8 cellular contexts compared by ENCODE assay signal in the genomic region with DNA sequence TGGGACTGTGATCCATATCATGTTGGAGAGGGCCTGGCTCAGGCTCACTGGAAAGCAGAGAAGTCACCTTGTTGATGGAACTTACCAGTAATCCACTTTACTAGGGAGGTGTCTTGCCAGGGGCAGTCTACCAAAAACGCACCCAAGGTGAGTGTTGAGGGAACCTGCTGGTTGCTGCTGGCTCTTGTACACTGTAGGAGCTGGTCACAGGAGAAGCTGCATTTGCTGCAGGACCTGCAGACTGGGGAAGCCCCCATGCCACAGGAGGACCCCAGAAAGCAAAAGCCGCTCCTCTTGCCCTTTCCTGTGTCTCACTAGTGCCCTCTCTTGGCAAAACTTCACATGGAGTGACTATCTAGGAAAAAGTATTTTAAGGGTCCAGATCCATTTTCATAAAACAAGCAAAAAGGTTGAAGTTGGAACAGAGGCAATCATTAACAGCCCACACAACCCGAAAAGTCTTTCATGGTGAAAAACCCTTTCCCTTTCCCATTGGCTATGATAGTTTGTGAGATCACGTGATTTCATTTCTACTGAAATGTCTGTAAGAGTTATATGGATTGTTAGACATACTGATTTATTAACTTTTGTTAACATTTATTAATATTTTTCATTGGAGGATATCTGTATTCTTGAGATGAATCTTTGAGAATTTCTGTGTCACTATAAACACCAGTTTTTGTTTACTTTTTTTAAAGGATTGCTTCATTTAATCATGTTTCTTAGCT. TPM values are rescaled to one million over a fixed set of nuclear protein-coding genes. Genes with fewer than 3 reads are reported as not detected.
DNase-seq lines count a peak whose midpoint lies in the region; ATAC-seq, FAIRE-seq and TF ChIP-seq lines count a peak whose summit lies in the region.

No MANE protein-coding gene starts in this region.

- intact Hi-C loops in sciatic nerve (cut with DNase I): no loop called here

- no peaks in the 10 kb centered on the region for H3K4me1 Mint-ChIP-seq in stimulated activated effector memory CD8-positive, alpha-beta T cell treated with anti-CD3 and anti-CD28 coated beads, Interleukin-12 subunit alpha, Interleukin-12 subunit beta, amount 100 ng/mL, for 72 hours

- no peak overlapping the region for H3K4me3 ChIP-seq in AG09309 (ENCODE audit: control insufficient read depth, low read depth, low read length)
- H3K4me3 ChIP-seq in fibroblast of villous mesenchyme (ENCODE audit: low read depth, low read length): no peak overlapping the region

- FAIRE-seq in GM12892 (lab: Jason Lieb, UNC): peak; percentile 38

- TF ChIP-seq CTCF in AG09309 (IDR thresholded peaks at IDR 0.05; ENCODE audit: control insufficient read depth, insufficient read depth, low read depth, low read length, missing control alignments) (peak; percentile 57), fibroblast of villous mesenchyme (IDR thresholded peaks at IDR 0.05; ENCODE audit: insufficient read depth, low read depth, low read length) (peak; percentile 77)

- ATAC-seq in sciatic nerve: peak; percentile 25
- ATAC-seq in stimulated activated effector memory CD8-positive, alpha-beta T cell treated with anti-CD3 and anti-CD28 coated beads, Interleukin-12 subunit alpha, Interleukin-12 subunit beta, amount 100 ng/mL, for 72 hours: no peak
- no peak for ATAC-seq in HG03442 (IDR thresholded peaks at IDR 0.05; ENCODE audit: unreplicated experiment)

- no peaks in the 10 kb centered on the region for H3K36me3 Mint-ChIP-seq in stimulated activated effector memory CD8-positive, alpha-beta T cell treated with anti-CD3 and anti-CD28 coated beads, Interleukin-12 subunit alpha, Interleukin-12 subunit beta, amount 100 ng/mL, for 72 hours

- no peaks in the 10 kb centered on the region for H3K9me3 Mint-ChIP-seq in stimulated activated effector memory CD8-positive, alpha-beta T cell treated with anti-CD3 and anti-CD28 coated beads, Interleukin-12 subunit alpha, Interleukin-12 subunit beta, amount 100 ng/mL, for 72 hours

- DNase-seq in AG09309 (ENCODE audit: low read depth) (no peak), GM12892 (ENCODE audit: insufficient read length) (no peak), RPMI8226 (peak; percentile 30), fibroblast of villous mesenchyme (ENCODE audit: low read depth) (peak; percentile 42), sciatic nerve (ENCODE audit: low spot score) (no peak), amniotic stem cell (lab: John Stamatoyannopoulos, UW) (no peak)
- no peak for DNase-seq in stimulated activated effector memory CD8-positive, alpha-beta T cell treated with anti-CD3 and anti-CD28 coated beads, Interleukin-12 subunit alpha, Interleukin-12 subunit beta, amount 100 ng/mL, for 72 hours (ENCODE audit: low spot score in 2 of 2)

- no peak overlapping the region for H3K4me3 Mint-ChIP-seq in stimulated activated effector memory CD8-positive, alpha-beta T cell treated with anti-CD3 and anti-CD28 coated beads, Interleukin-12 subunit alpha, Interleukin-12 subunit beta, amount 100 ng/mL, for 72 hours

- no peak for TF ChIP-seq POLR2A in GM12892 (IDR thresholded peaks at IDR 0.05; ENCODE audit: low read depth, low read length)

- H3K27ac Mint-ChIP-seq in stimulated activated effector memory CD8-positive, alpha-beta T cell treated with anti-CD3 and anti-CD28 coated beads, Interleukin-12 subunit alpha, Interleukin-12 subunit beta, amount 100 ng/mL, for 72 hours: no peak overlapping the region

RNA-seq across cellular contexts. Expression of a gene that starts 59.2 kb away (rescaled TPM):
- polyA plus RNA-seq in GM12892 (2012; ENCODE audit: missing spikeins): not detected
- total RNA-seq in fibroblast of villous mesenchyme (60.6 and 127 TPM in 2 replicates), sciatic nerve (132 TPM)

Comparison
In these comparisons a context has a peak if more than half of its experiments do, and no peak if none do; other contexts are left out.
1. DNase-seq: peak in RPMI8226 (single experiment) and fibroblast of villous mesenchyme (single experiment); none in AG09309 (single experiment), GM12892 (single experiment), sciatic nerve (single experiment), stimulated activated effector memory CD8-positive, alpha-beta T cell treated with anti-CD3 and anti-CD28 coated beads, Interleukin-12 subunit alpha, Interleukin-12 subunit beta, amount 100 ng/mL, for 72 hours (0 of 2) and amniotic stem cell (single experiment).